10 cellular contexts compared by ENCODE assay signal in genomic region chr20:62370115-62370806, GRCh38. TPM values are rescaled to one million over a fixed set of nuclear protein-coding genes. Genes with fewer than 3 reads are reported as not detected.
DNase-seq lines count a peak whose midpoint lies in the region; ATAC-seq, FAIRE-seq and TF ChIP-seq lines count a peak whose summit lies in the region.
"Had no signal": no experiment of that assay in that cellular context is flagged by ENCODE, and none has a peak within 500 bp of the region (broad histone marks: within the 10 kb centered on the region; RNA-seq: fewer than 3 reads in every experiment).

No MANE protein-coding gene starts in this region.

- peaks cover 9% of the 10 kb centered on the region for H3K4me1 Mint-ChIP-seq in activated T-cell treated with anti-CD3 and anti-CD28 coated beads, Interleukin-2, amount 50 U/mL, for 72 hours (ENCODE audit: low read depth)
- peaks cover 0 to 9% (median 2%) of the 10 kb centered on the region in 3 donors for H3K4me1 Mint-ChIP-seq in T-cell

- peaks cover 8% of the 10 kb centered on the region; the same call in 1 of the 2 replicates for H4K20me1 ChIP-seq in HepG2 (ENCODE audit: insufficient read depth, low read length)

- no peaks in the 10 kb centered on the region for H3K36me3 ChIP-seq in HepG2 (replicated peaks in 1 of 2; ENCODE audit: control insufficient read depth in 1 of 2, insufficient read depth in 2 of 2, low read length in 2 of 2)
- no peaks in the 10 kb centered on the region for H3K36me3 ChIP-seq in tibial nerve

- peak overlapping the region; percentile 97 for H3K4me2 ChIP-seq in HepG2 (ENCODE audit: low read depth, low read length)

- H3K27me3 Mint-ChIP-seq in activated T-cell treated with anti-CD3 and anti-CD28 coated beads, Interleukin-2, amount 50 U/mL, for 72 hours (ENCODE audit: low read depth): peaks cover 8% of the 10 kb centered on the region
- peaks cover 13 to 30% of the 10 kb centered on the region in 2 donors for H3K27me3 Mint-ChIP-seq in T-cell

- POLR2A ChIA-PET in HepG2 (lab: Yijun Ruan, JAX) (interaction anchor here (0.6 to 10.1 kb wide), 16 partner anchors 12 to 1349 kb away, joined by 3 to 187 read pairs (median 4); partner anchors contain the start of genes ADRM1, MTG2, OSBPL2 and RPS21), T-cell (lab: Charles Lee) (no interaction called here)

- H3K4me1 ChIP-seq in HepG2 (ENCODE audit: insufficient read depth, low read length) (peaks cover 75% of the 10 kb centered on the region), tibial nerve (peaks cover 0 to 75% (median 47%) of the 10 kb centered on the region in 4 donors)

- TF ChIP-seq CTCF in HepG2 (CRISPR knock-in tag; IDR thresholded peaks at IDR 0.05): no peak; the same call in 1 of the 2 replicates
- no peak for TF ChIP-seq CTCF in tibial nerve (IDR thresholded peaks at IDR 0.05)

- no peaks in the 10 kb centered on the region for H3K9me3 ChIP-seq in HepG2 (ENCODE audit: low read length)
- no peaks in the 10 kb centered on the region for H3K9me3 ChIP-seq in tibial nerve

- DNase-seq in activated T-cell treated with anti-CD3 and anti-CD28 coated beads for 48 hours (ENCODE audit: low read depth) (peak; percentile 56), HepG2 (ENCODE audit: low spot score) (no peak), tibial nerve (ENCODE audit: low spot score in 2 of 2) (peak; percentile 47 to 53), COLO829 (ENCODE audit: low spot score) (no peak), T-cell (no peak)
- no peak for DNase-seq in activated T-cell treated with anti-CD3 and anti-CD28 coated beads, Interleukin-2, amount 50 U/mL, for 1 hour
- DNase-seq in activated T-cell treated with anti-CD3 and anti-CD28 coated beads, Interleukin-2, amount 50 U/mL, for 72 hours: peak; percentile 48 to 69
- DNase-seq: foreskin melanocyte had no signal

- TSS peak; percentile 37 for BruUV-seq in HepG2 (replicated peaks; lab: Mats Ljungman, UMichigan)

- peak overlapping the region; percentile 90 for H3K9ac ChIP-seq in HepG2 (ENCODE audit: insufficient read depth, low read depth, low read length)

- peak; percentile 85 for FAIRE-seq in HepG2 (lab: Jason Lieb, UNC)

- no peak overlapping the region for H2AFZ ChIP-seq in HepG2 (ENCODE audit: low read length)

- TF ChIP-seq RAD21 in HepG2 (CRISPR knock-in tag; IDR thresholded peaks at IDR 0.05): no peak

- peak overlapping the region; percentile 65 to 95 (median 91) for H3K4me3 ChIP-seq in HepG2 (replicated peaks in 1 of 3; ENCODE audit: insufficient read depth in 1 of 3, low read depth in 2 of 3, low read length in 3 of 3)
- no peak overlapping the region for H3K4me3 ChIP-seq in tibial nerve

- in situ Hi-C loops in HepG2 (cut with HindIII; ENCODE audit: extremely low pct_ligation_motif_present, low pct_unique_long_range_greater_than_20kb): no loop called here

- H3K9me3 Mint-ChIP-seq in activated T-cell treated with anti-CD3 and anti-CD28 coated beads, Interleukin-2, amount 50 U/mL, for 72 hours: no peaks in the 10 kb centered on the region
- H3K9me3 Mint-ChIP-seq in T-cell: no peaks in the 10 kb centered on the region

- H3K79me2 ChIP-seq in HepG2 (ENCODE audit: insufficient read depth, low read length): peaks cover 17% of the 10 kb centered on the region

- peak; percentile 62 to 72 for ATAC-seq in activated T-cell treated with anti-CD3 and anti-CD28 coated beads, Interleukin-2, amount 50 U/mL, for 72 hours (replicated peaks in 1 of 2)
- ATAC-seq in HepG2 (peak; percentile 1), HG03196 (IDR thresholded peaks at IDR 0.05; ENCODE audit: unreplicated experiment) (no peak), T-cell (replicated peaks in 1 of 4) (no peak)

- intact Hi-C loops in HepG2 (cut with micrococcal nuclease; ENCODE audit: unreplicated experiment): loop anchor here (2.0 to 10.0 kb wide), 2 partner anchors 15 to 425 kb away; partner anchors contain the start of gene MRGBP

- no peak for TF ChIP-seq EP300 in HepG2 (IDR thresholded peaks at IDR 0.05; ENCODE audit: low read depth in 2 of 2, low read length in 2 of 2)
- TF ChIP-seq EP300 in HepG2 (CRISPR knock-in tag; IDR thresholded peaks at IDR 0.05; ENCODE audit: borderline replicate concordance): no peak
- TF ChIP-seq EP300 in tibial nerve (IDR thresholded peaks at IDR 0.05): no peak

- H3K27me3 ChIP-seq in HepG2 (ENCODE audit: control insufficient read depth in 1 of 2, insufficient read depth in 2 of 2, low read length in 2 of 2) (no peaks in the 10 kb centered on the region), tibial nerve (peaks cover 0 to 10% of the 10 kb centered on the region in 2 donors)

- no peak overlapping the region for H3K4me3 Mint-ChIP-seq in activated T-cell treated with anti-CD3 and anti-CD28 coated beads, Interleukin-2, amount 50 U/mL, for 72 hours
- H3K4me3 Mint-ChIP-seq in T-cell: no peak overlapping the region

- peak overlapping the region; percentile 95 for H3K27ac ChIP-seq in HepG2 (ENCODE audit: extremely low read length, insufficient read depth, low read length)
- peak overlapping the region in 3 of 4 donors; percentile 14 to 94 (median 90) for H3K27ac ChIP-seq in tibial nerve

- WGBS in HepG2 (ENCODE audit: low lambda C conversion rate): 5% methylated on average over 19 of the region's 19 CpGs
- WGBS in tibial nerve, 2 donors: 40 to 42% methylated on average over 19 of the region's 19 CpGs

- CTCF ChIA-PET in HepG2 (lab: Yijun Ruan, JAX; ENCODE audit: low intra/inter-chr PET ratio, low total read pairs): no interaction called here
- CTCF ChIA-PET in T-cell (lab: Charles Lee): interaction anchor here in 1 of 2 donors (0.9 kb wide), 1 partner anchor 12 kb away, joined by 3 read pairs; no protein-coding TSS in a partner anchor

- no peaks in the 10 kb centered on the region for H3K36me3 Mint-ChIP-seq in activated T-cell treated with anti-CD3 and anti-CD28 coated beads, Interleukin-2, amount 50 U/mL, for 72 hours (ENCODE audit: insufficient read depth in 2 of 2)
- no peaks in the 10 kb centered on the region for H3K36me3 Mint-ChIP-seq in T-cell

- peak in 1 of 2 experiments; percentile 5; a peak in 1 of 4 replicates for TF ChIP-seq POLR2A in HepG2 (IDR thresholded peaks at IDR 0.05; ENCODE audit: insufficient read depth in 1 of 2, low read depth in 2 of 2, low read length in 2 of 2)
- TF ChIP-seq POLR2A in tibial nerve (IDR thresholded peaks at IDR 0.05): no peak

- H3K27ac Mint-ChIP-seq in activated T-cell treated with anti-CD3 and anti-CD28 coated beads, Interleukin-2, amount 50 U/mL, for 72 hours: no peak overlapping the region
- no peak overlapping the region for H3K27ac Mint-ChIP-seq in T-cell

RNA-seq across cellular contexts. Expression of gene LAMA5, which starts 3.1 kb away (rescaled TPM):
- total RNA-seq in activated T-cell treated with anti-CD3 and anti-CD28 coated beads, Interleukin-2, amount 50 U/mL, for 72 hours: under 1 TPM; 0.86 to 0.99 TPM
- 28.5 and 44.7 TPM in 2 replicates for total RNA-seq in HepG2 (2016; rRNA removed; fragmentation: Illumina TruSeq; extraction: Trizol)
- 32.2 and 40.1 TPM in 2 replicates for total RNA-seq in HepG2 (2016; cell fraction: cytosol; rRNA removed; fragmentation: Illumina TruSeq; extraction: Trizol; ENCODE audit: low read depth)
- 24.0 and 53.5 TPM in 2 replicates for total RNA-seq in HepG2 (2016; cell fraction: insoluble cytoplasmic fraction; rRNA removed; fragmentation: Illumina TruSeq; extraction: Trizol)
- total RNA-seq in HepG2 (2016; cell fraction: membrane; rRNA removed; fragmentation: Illumina TruSeq; extraction: Trizol): 23.5 and 24.2 TPM in 2 replicates
- 108 and 131 TPM in 2 replicates for total RNA-seq in HepG2 (2016; cell fraction: nucleus; rRNA removed; fragmentation: Illumina TruSeq; extraction: Trizol)
- 21.0 and 22.7 TPM in 2 replicates for polyA plus RNA-seq in HepG2 (2011; rRNA removed)
- polyA plus RNA-seq in HepG2 (2011; cell fraction: cytosol; rRNA removed): 9.5 and 17.6 TPM in 2 replicates
- 504 and 754 TPM in 2 replicates for polyA plus RNA-seq in HepG2 (2011; cell fraction: nucleus; rRNA removed)
- 96.2 and 135 TPM in 2 replicates for polyA plus RNA-seq in HepG2 (2012)
- 12.5 and 12.7 TPM in 2 replicates for polyA plus RNA-seq in HepG2 (2016; cell fraction: cytosol; fragmentation: Illumina TruSeq; extraction: Trizol; ENCODE audit: low read depth)
- 34.3 and 49.3 TPM in 2 replicates for polyA plus RNA-seq in HepG2 (2016; cell fraction: insoluble cytoplasmic fraction; fragmentation: Illumina TruSeq; extraction: Trizol; ENCODE audit: low read depth)
- 14.2 and 17.2 TPM in 2 replicates for polyA plus RNA-seq in HepG2 (2016; cell fraction: membrane; fragmentation: Illumina TruSeq; extraction: Trizol; ENCODE audit: low read depth)
- polyA plus RNA-seq in HepG2 (2016; cell fraction: nucleus; fragmentation: Illumina TruSeq; extraction: Trizol; ENCODE audit: insufficient read depth, low read depth): 598 and 620 TPM in 2 replicates
- polyA minus RNA-seq in HepG2 (2011; rRNA and poly(A)+ RNA removed; ENCODE audit: low replicate concordance): 26.2 and 35.7 TPM in 2 replicates
- 23.2 and 27.1 TPM in 2 replicates for polyA minus RNA-seq in HepG2 (2011; cell fraction: cytosol; rRNA and poly(A)+ RNA removed)
- polyA minus RNA-seq in HepG2 (2011; cell fraction: nucleus; rRNA and poly(A)+ RNA removed): 70.0 and 71.2 TPM in 2 replicates
- total RNA-seq in tibial nerve: 100 to 1,000 TPM in 3 of 4 donors, 10 to 100 TPM in 1; 95.2 to 230 (median 139) TPM
- 1 to 10 TPM in 3 of 5 donors, under 1 TPM in 2; 0.48 to 4.3 (median 3.0) TPM for total RNA-seq in T-cell

RNA-seq across cellular contexts. Expression of gene RPS21, which starts 16.6 kb away (rescaled TPM):
- total RNA-seq in activated T-cell treated with anti-CD3 and anti-CD28 coated beads, Interleukin-2, amount 50 U/mL, for 72 hours: 1,000 to 10,000 TPM; 2,573 to 2,599 TPM
- total RNA-seq in HepG2 (2016; rRNA removed; fragmentation: Illumina TruSeq; extraction: Trizol): 2,584 and 2,647 TPM in 2 replicates
- 3,497 and 3,511 TPM in 2 replicates for total RNA-seq in HepG2 (2016; cell fraction: cytosol; rRNA removed; fragmentation: Illumina TruSeq; extraction: Trizol; ENCODE audit: low read depth)
- 2,606 and 2,768 TPM in 2 replicates for total RNA-seq in HepG2 (2016; cell fraction: insoluble cytoplasmic fraction; rRNA removed; fragmentation: Illumina TruSeq; extraction: Trizol)
- 4,939 and 5,761 TPM in 2 replicates for total RNA-seq in HepG2 (2016; cell fraction: membrane; rRNA removed; fragmentation: Illumina TruSeq; extraction: Trizol)
- total RNA-seq in HepG2 (2016; cell fraction: nucleus; rRNA removed; fragmentation: Illumina TruSeq; extraction: Trizol): 1,156 and 1,166 TPM in 2 replicates
- polyA plus RNA-seq in HepG2 (2011; rRNA removed): 9,925 and 11,063 TPM in 2 replicates
- polyA plus RNA-seq in HepG2 (2011; cell fraction: cytosol; rRNA removed): 11,031 and 15,081 TPM in 2 replicates
- polyA plus RNA-seq in HepG2 (2011; cell fraction: nucleus; rRNA removed): 5,156 and 5,267 TPM in 2 replicates
- polyA plus RNA-seq in HepG2 (2012): 6,658 and 8,852 TPM in 2 replicates
- polyA plus RNA-seq in HepG2 (2016; cell fraction: cytosol; fragmentation: Illumina TruSeq; extraction: Trizol; ENCODE audit: low read depth): 5,362 and 5,590 TPM in 2 replicates
- 3,197 and 3,428 TPM in 2 replicates for polyA plus RNA-seq in HepG2 (2016; cell fraction: insoluble cytoplasmic fraction; fragmentation: Illumina TruSeq; extraction: Trizol; ENCODE audit: low read depth)
- 5,998 and 6,820 TPM in 2 replicates for polyA plus RNA-seq in HepG2 (2016; cell fraction: membrane; fragmentation: Illumina TruSeq; extraction: Trizol; ENCODE audit: low read depth)
- 2,753 and 2,989 TPM in 2 replicates for polyA plus RNA-seq in HepG2 (2016; cell fraction: nucleus; fragmentation: Illumina TruSeq; extraction: Trizol; ENCODE audit: insufficient read depth, low read depth)
- polyA minus RNA-seq in HepG2 (2011; rRNA and poly(A)+ RNA removed; ENCODE audit: low replicate concordance): 2,340 and 3,999 TPM in 2 replicates
- polyA minus RNA-seq in HepG2 (2011; cell fraction: cytosol; rRNA and poly(A)+ RNA removed): 1,154 and 1,167 TPM in 2 replicates
- 809 and 896 TPM in 2 replicates for polyA minus RNA-seq in HepG2 (2011; cell fraction: nucleus; rRNA and poly(A)+ RNA removed)
- 1,000 to 10,000 TPM; 1,371 to 3,195 (median 1,826) TPM for total RNA-seq in tibial nerve
- total RNA-seq in T-cell: 1,000 to 10,000 TPM; 2,807 to 3,290 (median 3,085) TPM

RNA-seq across cellular contexts. Expression of gene CABLES2, which starts 36.8 kb away (rescaled TPM):
- 1 to 10 TPM; 7.1 to 8.3 TPM for total RNA-seq in activated T-cell treated with anti-CD3 and anti-CD28 coated beads, Interleukin-2, amount 50 U/mL, for 72 hours
- 9.7 and 10.2 TPM in 2 replicates for total RNA-seq in HepG2 (2016; rRNA removed; fragmentation: Illumina TruSeq; extraction: Trizol)
- 3.4 and 4.0 TPM in 2 replicates for total RNA-seq in HepG2 (2016; cell fraction: cytosol; rRNA removed; fragmentation: Illumina TruSeq; extraction: Trizol; ENCODE audit: low read depth)
- total RNA-seq in HepG2 (2016; cell fraction: insoluble cytoplasmic fraction; rRNA removed; fragmentation: Illumina TruSeq; extraction: Trizol): 9.2 and 9.3 TPM in 2 replicates
- 13.2 and 14.3 TPM in 2 replicates for total RNA-seq in HepG2 (2016; cell fraction: membrane; rRNA removed; fragmentation: Illumina TruSeq; extraction: Trizol)
- 5.6 and 7.3 TPM in 2 replicates for total RNA-seq in HepG2 (2016; cell fraction: nucleus; rRNA removed; fragmentation: Illumina TruSeq; extraction: Trizol)
- polyA plus RNA-seq in HepG2 (2011; rRNA removed): 5.2 and 5.9 TPM in 2 replicates
- 4.8 and 5.4 TPM in 2 replicates for polyA plus RNA-seq in HepG2 (2011; cell fraction: cytosol; rRNA removed)
- 6.8 and 7.6 TPM in 2 replicates for polyA plus RNA-seq in HepG2 (2011; cell fraction: nucleus; rRNA removed)
- 4.7 and 5.4 TPM in 2 replicates for polyA plus RNA-seq in HepG2 (2012)
- 7.5 and 8.3 TPM in 2 replicates for polyA plus RNA-seq in HepG2 (2016; cell fraction: cytosol; fragmentation: Illumina TruSeq; extraction: Trizol; ENCODE audit: low read depth)
- 20.6 and 26.7 TPM in 2 replicates for polyA plus RNA-seq in HepG2 (2016; cell fraction: insoluble cytoplasmic fraction; fragmentation: Illumina TruSeq; extraction: Trizol; ENCODE audit: low read depth)
- polyA plus RNA-seq in HepG2 (2016; cell fraction: membrane; fragmentation: Illumina TruSeq; extraction: Trizol; ENCODE audit: low read depth): 20.0 and 22.1 TPM in 2 replicates
- 18.8 and 19.3 TPM in 2 replicates for polyA plus RNA-seq in HepG2 (2016; cell fraction: nucleus; fragmentation: Illumina TruSeq; extraction: Trizol; ENCODE audit: insufficient read depth, low read depth)
- polyA minus RNA-seq in HepG2 (2011; rRNA and poly(A)+ RNA removed; ENCODE audit: low replicate concordance): 5.3 and 6.3 TPM in 2 replicates
- 4.9 and 6.3 TPM in 2 replicates for polyA minus RNA-seq in HepG2 (2011; cell fraction: cytosol; rRNA and poly(A)+ RNA removed)
- polyA minus RNA-seq in HepG2 (2011; cell fraction: nucleus; rRNA and poly(A)+ RNA removed): 4.8 and 5.2 TPM in 2 replicates
- 1 to 10 TPM; 1.1 to 9.9 (median 6.2) TPM for total RNA-seq in tibial nerve
- 1 to 10 TPM; 4.3 to 6.8 (median 5.6) TPM for total RNA-seq in T-cell

RNA-seq across cellular contexts. Expression of gene RBBP8NL, which starts 57.1 kb away (rescaled TPM):
- not detected for total RNA-seq in activated T-cell treated with anti-CD3 and anti-CD28 coated beads, Interleukin-2, amount 50 U/mL, for 72 hours
- 0.46 and 0.86 TPM in 2 replicates for total RNA-seq in HepG2 (2016; rRNA removed; fragmentation: Illumina TruSeq; extraction: Trizol)
- 0.30 and 0.62 TPM in 2 replicates for total RNA-seq in HepG2 (2016; cell fraction: cytosol; rRNA removed; fragmentation: Illumina TruSeq; extraction: Trizol; ENCODE audit: low read depth)
- 0.65 and 0.76 TPM in 2 replicates for total RNA-seq in HepG2 (2016; cell fraction: insoluble cytoplasmic fraction; rRNA removed; fragmentation: Illumina TruSeq; extraction: Trizol)
- 0.52 and 0.65 TPM in 2 replicates for total RNA-seq in HepG2 (2016; cell fraction: membrane; rRNA removed; fragmentation: Illumina TruSeq; extraction: Trizol)
- 0.78 and 0.81 TPM in 2 replicates for total RNA-seq in HepG2 (2016; cell fraction: nucleus; rRNA removed; fragmentation: Illumina TruSeq; extraction: Trizol)
- 0.69 and 0.82 TPM in 2 replicates for polyA plus RNA-seq in HepG2 (2011; rRNA removed)
- polyA plus RNA-seq in HepG2 (2011; cell fraction: cytosol; rRNA removed): 0.46 and 0.94 TPM in 2 replicates
- 1.1 and 1.2 TPM in 2 replicates for polyA plus RNA-seq in HepG2 (2011; cell fraction: nucleus; rRNA removed)
- polyA plus RNA-seq in HepG2 (2012): 0.24 and 0.42 TPM in 2 replicates
- 0.52 and 0.54 TPM in 2 replicates for polyA plus RNA-seq in HepG2 (2016; cell fraction: cytosol; fragmentation: Illumina TruSeq; extraction: Trizol; ENCODE audit: low read depth)
- 0.67 and 0.91 TPM in 2 replicates for polyA plus RNA-seq in HepG2 (2016; cell fraction: insoluble cytoplasmic fraction; fragmentation: Illumina TruSeq; extraction: Trizol; ENCODE audit: low read depth)
- 0.51 and 0.60 TPM in 2 replicates for polyA plus RNA-seq in HepG2 (2016; cell fraction: membrane; fragmentation: Illumina TruSeq; extraction: Trizol; ENCODE audit: low read depth)
- 0.97 and 1.1 TPM in 2 replicates for polyA plus RNA-seq in HepG2 (2016; cell fraction: nucleus; fragmentation: Illumina TruSeq; extraction: Trizol; ENCODE audit: insufficient read depth, low read depth)
- 0.40 TPM in 1 of 2 replicates, not detected in the other for polyA minus RNA-seq in HepG2 (2011; rRNA and poly(A)+ RNA removed; ENCODE audit: low replicate concordance)
- 0.40 TPM in 1 of 2 replicates, not detected in the other for polyA minus RNA-seq in HepG2 (2011; cell fraction: cytosol; rRNA and poly(A)+ RNA removed)
- polyA minus RNA-seq in HepG2 (2011; cell fraction: nucleus; rRNA and poly(A)+ RNA removed): 0.26 and 0.75 TPM in 2 replicates
- not detected for total RNA-seq in tibial nerve
- total RNA-seq in T-cell: not detected
- total RNA-seq: T-helper 2 cell treated with Interferon-gamma antibody and Interleukin-4, amounts not matched to agents 100 ng/mL and 5 ng/mL, for 36 hours had no signal

Comparison
In these comparisons a context has a peak if more than half of its experiments do, and no peak if none do; other contexts are left out.
1. DNase-seq: peak in activated T-cell treated with anti-CD3 and anti-CD28 coated beads for 48 hours (single experiment), activated T-cell treated with anti-CD3 and anti-CD28 coated beads, Interleukin-2, amount 50 U/mL, for 72 hours (2 of 2) and tibial nerve (2 of 2); none in activated T-cell treated with anti-CD3 and anti-CD28 coated beads, Interleukin-2, amount 50 U/mL, for 1 hour (single experiment), HepG2 (single experiment), COLO829 (single experiment) and T-cell (0 of 34).
2. ATAC-seq: peak in activated T-cell treated with anti-CD3 and anti-CD28 coated beads, Interleukin-2, amount 50 U/mL, for 72 hours (2 of 2) and HepG2 (single experiment); none in HG03196 (single experiment) and T-cell (0 of 4).
3. H3K4me3 ChIP-seq: peak in HepG2 (3 of 3); none in tibial nerve (0 of 4).
4. RNA of gene LAMA5, which starts 3.1 kb away (total RNA-seq): 95.2 to 230 TPM in tibial nerve and 23.5 to 131 TPM in HepG2; 0.48 to 4.3 TPM in T-cell and 0.86 to 0.99 TPM in activated T-cell treated with anti-CD3 and anti-CD28 coated beads, Interleukin-2, amount 50 U/mL, for 72 hours; every median in the first group is over 4 times any median in the second.